In the genomic region with DNA sequence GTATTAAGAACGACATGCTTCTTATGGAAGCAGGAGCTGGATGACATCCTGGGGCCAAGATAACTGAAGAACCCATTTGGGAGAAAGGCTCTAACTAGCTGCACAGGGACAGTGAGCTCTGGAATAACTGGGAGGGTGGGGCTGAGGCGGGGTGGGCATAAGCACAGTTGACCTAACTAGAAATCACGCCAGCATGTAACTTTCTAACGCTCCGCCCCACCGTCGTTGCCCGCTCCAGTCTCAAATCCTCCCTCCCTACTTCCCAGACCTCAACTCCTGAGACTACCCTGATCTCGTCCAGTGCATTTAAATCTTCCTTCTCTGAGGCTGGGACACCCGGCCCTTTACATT, we compare ENCODE assay signal across 7 cellular contexts. TPM values are rescaled to one million over a fixed set of nuclear protein-coding genes. Genes with fewer than 3 reads are reported as not detected.
DNase-seq lines count a peak whose midpoint lies in the region; ATAC-seq and TF ChIP-seq lines count a peak whose summit lies in the region.

No MANE protein-coding gene starts in this region.

- H3K36me3 Mint-ChIP-seq in WTC11, result peaks cover 40% of the 10 kb centered on the region

- no peak for TF ChIP-seq CTCF in HEK293 (tag by site-specific recombination; IDR thresholded peaks at IDR 0.05)
- TF ChIP-seq CTCF in WTC11 (IDR thresholded peaks at IDR 0.05), result no peak
- TF ChIP-seq CTCF in stomach (IDR thresholded peaks at IDR 0.05), result no peak

- H3K27ac Mint-ChIP-seq in WTC11, result peak overlapping the region; percentile 94; the same call in 1 of the 2 replicates

- DNase-seq in WTC11 (ENCODE audit: low spot score) (no peak), stomach (no peak), DMS153 treated with DMSO at 0.1 percent for 48 hours (lab: John Stamatoyannopoulos, UW; ENCODE audit: unreplicated experiment) (no peak), HK-2 (ENCODE audit: unreplicated experiment) (no peak)

- H3K36me3 ChIP-seq in HEK293 (ENCODE audit: control insufficient read depth in 2 of 2, insufficient read depth in 1 of 2, low read length in 2 of 2) (peaks cover 25 to 39% of the 10 kb centered on the region in 2 experiments), iPS-18a (ENCODE audit: control insufficient read depth, low read depth, low read length) (peaks cover 37% of the 10 kb centered on the region), stomach (peaks cover 30 to 39% (median 38%) of the 10 kb centered on the region in 4 donors)

- peaks cover 8% of the 10 kb centered on the region; the same call in 1 of the 2 replicates for H3K27me3 Mint-ChIP-seq in WTC11 (ENCODE audit: low read depth)

- H3K9me3 ChIP-seq in HEK293 (ENCODE audit: control insufficient read depth, insufficient read depth, low read depth, low read length), result no peaks in the 10 kb centered on the region
- H3K9me3 ChIP-seq in iPS-18a (ENCODE audit: control insufficient read depth, low read depth, low read length), result no peaks in the 10 kb centered on the region
- H3K9me3 ChIP-seq in stomach, result no peaks in the 10 kb centered on the region

- WGBS in stomach, 5 donors, result 0 to 1% (median 0%) methylated on average over 10 of the region's 10 CpGs

- no peaks in the 10 kb centered on the region for H3K27me3 ChIP-seq in iPS-18a (ENCODE audit: control insufficient read depth, insufficient read depth, low read length)
- peaks cover 0 to under 1% (median 0%) of the 10 kb centered on the region in 3 donors for H3K27me3 ChIP-seq in stomach

- H3K4me3 ChIP-seq in HEK293 (ENCODE audit: low read depth, low read length) (peak overlapping the region; percentile 94), iPS-18a (ENCODE audit: low read length) (peak overlapping the region; percentile 85), stomach (peak overlapping the region; percentile 63 to 95 (median 92))

- H3K4me1 ChIP-seq in HEK293 (ENCODE audit: control insufficient read depth, insufficient read depth, low read length) (peaks cover 7% of the 10 kb centered on the region; the same call in 1 of the 2 replicates), iPS-18a (ENCODE audit: control insufficient read depth, low read depth, low read length) (peaks cover 4% of the 10 kb centered on the region), stomach (peaks cover 15 to 25% (median 23%) of the 10 kb centered on the region in 4 donors)

- no peak for TF ChIP-seq POLR2A in stomach (IDR thresholded peaks at IDR 0.05)

- H3K9ac ChIP-seq in iPS-18a (ENCODE audit: low read length), result peak overlapping the region; percentile 71

- H3K4me3 Mint-ChIP-seq in WTC11, result peak overlapping the region; percentile 100

- H3K27ac ChIP-seq in HEK293 (ENCODE audit: extremely low read depth, low read depth, low read length) (peak overlapping the region; percentile 45; the same call in 1 of the 2 replicates), iPS-18a (ENCODE audit: low read length) (peak overlapping the region; percentile 8), stomach (peak overlapping the region; percentile 34 to 83 (median 66))

- 0 out of 2 replicates have a peak, but pooled peaks cover 8% of the 10 kb centered on the region for H3K4me1 Mint-ChIP-seq in WTC11

- peaks cover 9% of the 10 kb centered on the region; the same call in 1 of the 2 replicates for H3K9me3 Mint-ChIP-seq in WTC11

- CTCF ChIA-PET in HEK293 (lab: Yijun Ruan, JAX) (interaction anchor here (0.6 to 3.4 kb wide), 10 partner anchors 11 to 462 kb away, joined by 3 to 41 read pairs (median 4); a partner anchor contains a TSS), WTC11 (lab: Charles Lee) (interaction anchor here (1.0 to 2.9 kb wide), 14 partner anchors 12 to 154 kb away, joined by 3 to 49 read pairs (median 5); a partner anchor contains a TSS)

- POLR2A ChIA-PET in HEK293 (lab: Yijun Ruan, JAX) (interaction anchor here (0.6 to 1.9 kb wide), 25 partner anchors 9 to 583 kb away, joined by 3 to 9 read pairs (median 3); a partner anchor contains a TSS), WTC11 (lab: Charles Lee) (interaction anchor here (0.6 kb wide), 1 partner anchor 63 kb away, joined by 3 read pairs; no protein-coding TSS in a partner anchor)

- TF ChIP-seq EP300 in stomach (IDR thresholded peaks at IDR 0.05), result no peak

- ATAC-seq in WTC11 (no peak), HG02610 (IDR thresholded peaks at IDR 0.05; ENCODE audit: unreplicated experiment) (no peak)

- intact Hi-C loops in stomach (cut with DNase I; ENCODE audit: low total_unique reads), result no loop called here

TF ChIP-seq in HEK293, 187 proteins besides CTCF, POLR2A, EP300 and RAD21:
- TF ChIP-seq ZFP37 (tag by site-specific recombination; IDR thresholded peaks at IDR 0.05) (0 out of 2 replicates have a peak, but pooled peaks have one; percentile 24), ZNF133 (tag by site-specific recombination; IDR thresholded peaks at IDR 0.05) (no peak), RBAK (tag by site-specific recombination; IDR thresholded peaks at IDR 0.05) (no peak), TRIM28 (IDR thresholded peaks at IDR 0.05; ENCODE audit: borderline replicate concordance, low read length) (no peak)

TF ChIP-seq in WTC11, 78 proteins besides CTCF, POLR2A, EP300 and RAD21 (continues in another document):
- TF ChIP-seq, protein P1, sequence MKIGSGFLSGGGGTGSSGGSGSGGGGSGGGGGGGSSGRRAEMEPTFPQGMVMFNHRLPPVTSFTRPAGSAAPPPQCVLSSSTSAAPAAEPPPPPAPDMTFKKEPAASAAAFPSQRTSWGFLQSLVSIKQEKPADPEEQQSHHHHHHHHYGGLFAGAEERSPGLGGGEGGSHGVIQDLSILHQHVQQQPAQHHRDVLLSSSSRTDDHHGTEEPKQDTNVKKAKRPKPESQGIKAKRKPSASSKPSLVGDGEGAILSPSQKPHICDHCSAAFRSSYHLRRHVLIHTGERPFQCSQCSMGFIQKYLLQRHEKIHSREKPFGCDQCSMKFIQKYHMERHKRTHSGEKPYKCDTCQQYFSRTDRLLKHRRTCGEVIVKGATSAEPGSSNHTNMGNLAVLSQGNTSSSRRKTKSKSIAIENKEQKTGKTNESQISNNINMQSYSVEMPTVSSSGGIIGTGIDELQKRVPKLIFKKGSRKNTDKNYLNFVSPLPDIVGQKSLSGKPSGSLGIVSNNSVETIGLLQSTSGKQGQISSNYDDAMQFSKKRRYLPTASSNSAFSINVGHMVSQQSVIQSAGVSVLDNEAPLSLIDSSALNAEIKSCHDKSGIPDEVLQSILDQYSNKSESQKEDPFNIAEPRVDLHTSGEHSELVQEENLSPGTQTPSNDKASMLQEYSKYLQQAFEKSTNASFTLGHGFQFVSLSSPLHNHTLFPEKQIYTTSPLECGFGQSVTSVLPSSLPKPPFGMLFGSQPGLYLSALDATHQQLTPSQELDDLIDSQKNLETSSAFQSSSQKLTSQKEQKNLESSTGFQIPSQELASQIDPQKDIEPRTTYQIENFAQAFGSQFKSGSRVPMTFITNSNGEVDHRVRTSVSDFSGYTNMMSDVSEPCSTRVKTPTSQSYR (CRISPR knock-in tag; IDR thresholded peaks at IDR 0.05), result no peak
- TF ChIP-seq, protein P2, sequence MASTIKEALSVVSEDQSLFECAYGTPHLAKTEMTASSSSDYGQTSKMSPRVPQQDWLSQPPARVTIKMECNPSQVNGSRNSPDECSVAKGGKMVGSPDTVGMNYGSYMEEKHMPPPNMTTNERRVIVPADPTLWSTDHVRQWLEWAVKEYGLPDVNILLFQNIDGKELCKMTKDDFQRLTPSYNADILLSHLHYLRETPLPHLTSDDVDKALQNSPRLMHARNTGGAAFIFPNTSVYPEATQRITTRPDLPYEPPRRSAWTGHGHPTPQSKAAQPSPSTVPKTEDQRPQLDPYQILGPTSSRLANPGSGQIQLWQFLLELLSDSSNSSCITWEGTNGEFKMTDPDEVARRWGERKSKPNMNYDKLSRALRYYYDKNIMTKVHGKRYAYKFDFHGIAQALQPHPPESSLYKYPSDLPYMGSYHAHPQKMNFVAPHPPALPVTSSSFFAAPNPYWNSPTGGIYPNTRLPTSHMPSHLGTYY (CRISPR knock-in tag; IDR thresholded peaks at IDR 0.05), result no peak
- TF ChIP-seq, protein P3, sequence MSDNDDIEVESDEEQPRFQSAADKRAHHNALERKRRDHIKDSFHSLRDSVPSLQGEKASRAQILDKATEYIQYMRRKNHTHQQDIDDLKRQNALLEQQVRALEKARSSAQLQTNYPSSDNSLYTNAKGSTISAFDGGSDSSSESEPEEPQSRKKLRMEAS (CRISPR knock-in tag; IDR thresholded peaks at IDR 0.05), result no peak
- TF ChIP-seq, protein P4, sequence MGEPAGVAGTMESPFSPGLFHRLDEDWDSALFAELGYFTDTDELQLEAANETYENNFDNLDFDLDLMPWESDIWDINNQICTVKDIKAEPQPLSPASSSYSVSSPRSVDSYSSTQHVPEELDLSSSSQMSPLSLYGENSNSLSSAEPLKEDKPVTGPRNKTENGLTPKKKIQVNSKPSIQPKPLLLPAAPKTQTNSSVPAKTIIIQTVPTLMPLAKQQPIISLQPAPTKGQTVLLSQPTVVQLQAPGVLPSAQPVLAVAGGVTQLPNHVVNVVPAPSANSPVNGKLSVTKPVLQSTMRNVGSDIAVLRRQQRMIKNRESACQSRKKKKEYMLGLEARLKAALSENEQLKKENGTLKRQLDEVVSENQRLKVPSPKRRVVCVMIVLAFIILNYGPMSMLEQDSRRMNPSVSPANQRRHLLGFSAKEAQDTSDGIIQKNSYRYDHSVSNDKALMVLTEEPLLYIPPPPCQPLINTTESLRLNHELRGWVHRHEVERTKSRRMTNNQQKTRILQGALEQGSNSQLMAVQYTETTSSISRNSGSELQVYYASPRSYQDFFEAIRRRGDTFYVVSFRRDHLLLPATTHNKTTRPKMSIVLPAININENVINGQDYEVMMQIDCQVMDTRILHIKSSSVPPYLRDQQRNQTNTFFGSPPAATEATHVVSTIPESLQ (CRISPR knock-in tag; IDR thresholded peaks at IDR 0.05), result no peak

RNA-seq across cellular contexts. Expression of a gene that starts 0.4 kb away (rescaled TPM):
- 350 to 375 TPM (median 362 TPM) in 3 replicates for total RNA-seq in WTC11 (2021)
- 100 to 1,000 TPM in 2 of 5 donors, 10 to 100 TPM in 3; 44.3 to 152 (median 86.6) TPM for total RNA-seq in stomach
- 100 to 1,000 TPM in 2 of 3 donors, 10 to 100 TPM in 1; 96.1 to 124 (median 112) TPM for polyA plus RNA-seq in stomach

RNA-seq across cellular contexts. Expression of a gene that starts 52.2 kb away (rescaled TPM):
- 40.8 to 46.0 TPM (median 44.2 TPM) in 3 replicates for total RNA-seq in WTC11 (2021)
- total RNA-seq in stomach, result 10 to 100 TPM; 31.3 to 89.3 (median 46.9) TPM
- polyA plus RNA-seq in stomach, result 10 to 100 TPM; 16.4 to 21.5 (median 17.1) TPM

Comparison
In these comparisons a context has a peak if more than half of its experiments do, and no peak if none do; other contexts are left out.
1. H3K27ac ChIP-seq: peak in every context shown above with its lines; median percentile 66 in stomach; 45 in HEK293; 8 in iPS-18a.